16 cellular contexts compared by ENCODE assay signal in the genomic region with DNA sequence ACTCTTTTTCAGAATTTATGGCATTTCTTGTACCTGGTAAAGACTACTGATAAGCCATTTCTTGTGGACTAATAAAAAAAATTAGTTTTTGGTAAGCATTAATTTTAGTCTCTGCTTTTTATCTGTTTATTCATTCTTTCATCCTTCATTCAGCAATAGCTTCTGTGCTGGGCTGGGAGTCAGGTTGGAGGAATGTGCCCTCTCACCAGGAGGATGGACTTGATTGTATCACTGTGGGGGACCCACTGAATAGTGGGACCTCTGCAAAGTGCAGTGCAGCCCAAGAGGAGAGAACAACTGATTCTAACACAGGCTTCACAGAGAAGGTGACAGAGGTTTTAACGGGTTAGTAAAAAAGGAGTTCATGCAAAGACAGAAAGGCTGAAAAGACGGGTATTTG.
"Had no signal": no experiment of that assay in that cellular context is flagged by ENCODE, and none has a peak within 500 bp of the region (broad histone marks: within the 10 kb centered on the region; RNA-seq: fewer than 3 reads in every experiment).

No MANE protein-coding gene starts in this region.

- H3K4me3 ChIP-seq: cardiac muscle cell, colonic mucosa, esophagus muscularis mucosa, left ventricle myocardium inferior, prostate gland, right lobe of liver had no signal

- H3K9me3 ChIP-seq: colonic mucosa, esophagus muscularis mucosa, left ventricle myocardium inferior, prostate gland, right lobe of liver had no signal

- H3K27ac ChIP-seq: cardiac muscle cell, colonic mucosa, esophagus muscularis mucosa, left ventricle myocardium inferior, prostate gland, right lobe of liver had no signal

- H3K36me3 ChIP-seq: cardiac muscle cell, colonic mucosa, esophagus muscularis mucosa, left ventricle myocardium inferior, prostate gland, right lobe of liver had no signal

- H3K36me3 Mint-ChIP-seq: type B pancreatic cell had no signal

- H3K9me3 Mint-ChIP-seq: nephron; stimulated activated naive CD8-positive, alpha-beta T cell treated with anti-CD3 and anti-CD28 coated beads, Interleukin-15, amount 100 ng/mL, for 72 hours; T-helper 2 cell treated with Interferon-gamma antibody and Interleukin-4, amounts not matched to agents 5 μg/mL and 100 μg/mL, for 36 hours; type B pancreatic cell had no signal

- H3K27ac Mint-ChIP-seq: nephron; stimulated activated naive CD8-positive, alpha-beta T cell treated with anti-CD3 and anti-CD28 coated beads, Interleukin-15, amount 100 ng/mL, for 72 hours; T-helper 2 cell treated with Interferon-gamma antibody and Interleukin-4, amounts not matched to agents 5 μg/mL and 100 μg/mL, for 36 hours; type B pancreatic cell had no signal

- H3K4me1 ChIP-seq: colonic mucosa, prostate gland, right lobe of liver had no signal

- DNase-seq: activated CD4-positive, alpha-beta T cell treated with anti-CD3 and anti-CD28 coated beads, Interleukin-2, amount 50 U/mL, for 1 hour; activated CD8-positive, alpha-beta memory T cell treated with anti-CD3 and anti-CD28 coated beads for 24 hours; colonic mucosa; hippocampal formation; kidney; left ventricle myocardium inferior; right lobe of liver; stimulated activated naive CD8-positive, alpha-beta T cell treated with anti-CD3 and anti-CD28 coated beads, Interleukin-15, amount 100 ng/mL, for 72 hours; SW 1271 had no signal

- H3K4me3 Mint-ChIP-seq: stimulated activated naive CD8-positive, alpha-beta T cell treated with anti-CD3 and anti-CD28 coated beads, Interleukin-15, amount 100 ng/mL, for 72 hours; T-helper 2 cell treated with Interferon-gamma antibody and Interleukin-4, amounts not matched to agents 5 μg/mL and 100 μg/mL, for 36 hours; type B pancreatic cell had no signal

- ATAC-seq: activated CD4-positive, CD25-positive, alpha-beta regulatory T cell treated with anti-CD3 and anti-CD28 coated beads, Interleukin-2, amount 50 U/mL, for 24 hours; right lobe of liver; stimulated activated naive CD8-positive, alpha-beta T cell treated with anti-CD3 and anti-CD28 coated beads, Interleukin-15, amount 100 ng/mL, for 72 hours had no signal

- H3K27me3 Mint-ChIP-seq: stimulated activated naive CD8-positive, alpha-beta T cell treated with anti-CD3 and anti-CD28 coated beads, Interleukin-15, amount 100 ng/mL, for 72 hours had no signal

- H3K27me3 ChIP-seq: cardiac muscle cell, colonic mucosa, esophagus muscularis mucosa, right lobe of liver had no signal

- FAIRE-seq: kidney had no signal
